In the genomic region with DNA sequence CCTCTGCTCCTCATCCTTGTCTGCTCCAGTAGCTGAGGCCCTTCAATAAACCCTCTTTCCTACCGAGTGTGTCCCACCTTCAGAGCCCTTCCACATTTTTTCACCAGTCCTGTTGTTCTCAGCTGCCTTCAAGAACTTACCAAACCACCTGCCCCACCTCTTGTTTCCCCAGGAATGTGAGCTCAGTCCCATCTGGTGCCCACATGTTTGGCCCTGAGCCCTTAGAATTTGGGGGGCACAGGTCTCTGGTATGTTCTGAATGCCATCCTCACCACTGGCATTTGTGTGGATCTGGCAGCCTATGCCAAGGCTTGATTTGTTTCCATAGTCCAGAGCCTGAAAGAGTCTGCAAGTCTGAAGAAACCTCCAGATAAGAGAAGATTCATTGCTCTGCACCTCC, we compare ENCODE assay signal across 1 cellular context.
TF ChIP-seq lines count a peak whose summit lies in the region.

No MANE protein-coding gene starts in this region.

TF ChIP-seq in K562, 482 proteins besides CTCF, POLR2A, EP300 and RAD21 (continued from another document):
- no peak for TF ChIP-seq OTX1 (CRISPR knock-in tag; IDR thresholded peaks at IDR 0.05)
- no peak for TF ChIP-seq EWSR1 (IDR thresholded peaks at IDR 0.05; ENCODE audit: borderline replicate concordance, low read depth, partially characterized antibody)
- TF ChIP-seq, protein P1, sequence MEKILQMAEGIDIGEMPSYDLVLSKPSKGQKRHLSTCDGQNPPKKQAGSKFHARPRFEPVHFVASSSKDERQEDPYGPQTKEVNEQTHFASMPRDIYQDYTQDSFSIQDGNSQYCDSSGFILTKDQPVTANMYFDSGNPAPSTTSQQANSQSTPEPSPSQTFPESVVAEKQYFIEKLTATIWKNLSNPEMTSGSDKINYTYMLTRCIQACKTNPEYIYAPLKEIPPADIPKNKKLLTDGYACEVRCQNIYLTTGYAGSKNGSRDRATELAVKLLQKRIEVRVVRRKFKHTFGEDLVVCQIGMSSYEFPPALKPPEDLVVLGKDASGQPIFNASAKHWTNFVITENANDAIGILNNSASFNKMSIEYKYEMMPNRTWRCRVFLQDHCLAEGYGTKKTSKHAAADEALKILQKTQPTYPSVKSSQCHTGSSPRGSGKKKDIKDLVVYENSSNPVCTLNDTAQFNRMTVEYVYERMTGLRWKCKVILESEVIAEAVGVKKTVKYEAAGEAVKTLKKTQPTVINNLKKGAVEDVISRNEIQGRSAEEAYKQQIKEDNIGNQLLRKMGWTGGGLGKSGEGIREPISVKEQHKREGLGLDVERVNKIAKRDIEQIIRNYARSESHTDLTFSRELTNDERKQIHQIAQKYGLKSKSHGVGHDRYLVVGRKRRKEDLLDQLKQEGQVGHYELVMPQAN (IDR thresholded peaks at IDR 0.05; ENCODE audit: borderline replicate concordance), result no peak
TF ChIP-seq in K562: peak in this region for 1.
